ENCODE assay signal across 8 cellular contexts in genomic region chr5:134845852-134846640, GRCh38. TPM values are rescaled to one million over a fixed set of nuclear protein-coding genes. Genes with fewer than 3 reads are reported as not detected.
DNase-seq lines count a peak whose midpoint lies in the region; ATAC-seq and TF ChIP-seq lines count a peak whose summit lies in the region.

TSS of gene C5orf24 (plus strand) at chr5:134845968. CDS start at chr5:134854901, 8,933 bp downstream.

- peak within 1 kb of the TSS; percentile 84 for H3K27ac ChIP-seq in ovary
- H3K27ac ChIP-seq in thymus (ENCODE audit: low read depth) = peak within 1 kb of the TSS; percentile 96

- TF ChIP-seq EP300 in ovary (IDR thresholded peaks at IDR 0.05) = no peak

- TF ChIP-seq POLR2A in ovary (IDR thresholded peaks at IDR 0.05) = peak; percentile 88

- H3K36me3 ChIP-seq in ovary = no peaks in the 10 kb centered on the region
- peaks cover 8% of the 10 kb centered on the region for H3K36me3 ChIP-seq in thymus (ENCODE audit: control insufficient read depth, insufficient read depth)

- intact Hi-C loops in Right ventricle myocardium inferior (cut with DNase I) (loop anchor here (2.0 to 5.0 kb wide), 2 partner anchors 29 to 61 kb away; partner anchors contain the start of genes PCBD2 and TXNDC15), ovary (cut with DNase I) (loop anchor here in 2 of 4 donors (2.0 to 5.0 kb wide), 3 partner anchors 56 to 109 kb away; partner anchors contain the start of genes CAMLG (in 1 of the 2) and PCBD2 (in 1 of the 2))

- 0 to 1% (median 1%) methylated on average over 71 to 84 of the region's 84 CpGs for WGBS in ovary, 3 donors
- WGBS in thymus = under 1% methylated on average over 84 of the region's 84 CpGs

- H3K4me3 ChIP-seq in GM12864 (ENCODE audit: low read depth, low read length) = peak within 1 kb of the TSS; percentile 87
- peak within 1 kb of the TSS; percentile 91 for H3K4me3 ChIP-seq in ovary
- peak within 1 kb of the TSS; percentile 80 for H3K4me3 ChIP-seq in thymus (ENCODE audit: low read length)

- H3K4me1 ChIP-seq in ovary (ENCODE audit: insufficient read depth) (peaks cover 1% of the 10 kb centered on the region), thymus (ENCODE audit: control insufficient read depth, insufficient read depth, low read length) (peaks cover 10% of the 10 kb centered on the region)

- H3K27me3 ChIP-seq in ovary (no peaks in the 10 kb centered on the region), thymus (ENCODE audit: control insufficient read depth, insufficient read depth) (no peaks in the 10 kb centered on the region)

- DNase-seq in GM12864 (ENCODE audit: low read depth) (peak; percentile 88), NCI-H1105 (lab: John Stamatoyannopoulos, UW) (peak; percentile 78), SW 1271 (lab: John Stamatoyannopoulos, UW) (peak; percentile 89 to 94), Right ventricle myocardium inferior (ENCODE audit: missing footprints) (peak; percentile 98), ovary (peak; percentile 95 to 97 (median 97))
- peak; percentile 85 for DNase-seq in activated naive CD8-positive, alpha-beta T cell treated with anti-CD3 and anti-CD28 coated beads, Interleukin-2, amount 50 U/mL, for 16 hours (ENCODE audit: low read depth, low spot score)

- TF ChIP-seq CTCF in GM12864 (IDR thresholded peaks at IDR 0.05; ENCODE audit: low read depth, low read length, missing control alignments) = no peak
- no peak for TF ChIP-seq CTCF in ovary (IDR thresholded peaks at IDR 0.05)

- ATAC-seq in HG02623 (IDR thresholded peaks at IDR 0.05; ENCODE audit: unreplicated experiment) (peak; percentile 91), Right ventricle myocardium inferior (peak; percentile 99)

- no peaks in the 10 kb centered on the region for H3K9me3 ChIP-seq in ovary
- no peaks in the 10 kb centered on the region for H3K9me3 ChIP-seq in thymus (ENCODE audit: control insufficient read depth)

RNA-seq across cellular contexts. Expression of gene C5orf24, which starts in this region (rescaled TPM):
- total RNA-seq in Right ventricle myocardium inferior (21.9 TPM), ovary (10 to 100 TPM; 34.5 to 46.8 (median 36.8) TPM)
- polyA plus RNA-seq in ovary (10 to 100 TPM; 20.0 to 34.1 TPM), thymus (22.4 TPM)

Comparison
In these comparisons a context has a peak if more than half of its experiments do, and no peak if none do; other contexts are left out.
1. Peak in every context shown above with its lines: DNase-seq, ATAC-seq, H3K4me3 ChIP-seq and H3K27ac ChIP-seq.